ENCODE assay signal across 14 cellular contexts in genomic region chr1:151820940-151821339, GRCh38. TPM values are rescaled to one million over a fixed set of nuclear protein-coding genes. Genes with fewer than 3 reads are reported as not detected.
DNase-seq lines count a peak whose midpoint lies in the region; ATAC-seq and TF ChIP-seq lines count a peak whose summit lies in the region.
"Had no signal": no experiment of that assay in that cellular context is flagged by ENCODE, and none has a peak within 500 bp of the region (broad histone marks: within the 10 kb centered on the region; RNA-seq: fewer than 3 reads in every experiment).

No MANE protein-coding gene starts in this region.

- TF ChIP-seq CTCF in activated CD8-positive, alpha-beta T cell treated with anti-CD3 and anti-CD28 coated beads for 36 hours (IDR thresholded peaks at IDR 0.05), result no peak
- no peak for TF ChIP-seq CTCF in PC-9 (conservative IDR thresholded peaks at IDR 0.05)

- intact Hi-C loops in activated CD8-positive, alpha-beta T cell treated with anti-CD3 and anti-CD28 coated beads for 36 hours (cut with micrococcal nuclease), result no loop called here
- intact Hi-C loops in PC-9 (cut with micrococcal nuclease; ENCODE audit: unreplicated experiment), result no loop called here
- intact Hi-C loops in posterior vena cava (cut with DNase I), result no loop called here

- peaks cover 51% of the 10 kb centered on the region for H3K4me1 Mint-ChIP-seq in activated CD8-positive, alpha-beta T cell treated with anti-CD3 and anti-CD28 coated beads for 36 hours (ENCODE audit: low read depth)
- H3K4me1 Mint-ChIP-seq in activated CD8-positive, alpha-beta T cell treated with anti-CD3 and anti-CD28 coated beads, Interleukin-2, amount 10 ng/mL, durations not matched to agents 7 days and 5 days (ENCODE audit: low read depth), result peaks cover 45% of the 10 kb centered on the region

- no peaks in the 10 kb centered on the region for H3K36me3 ChIP-seq in PC-9 (ENCODE audit: low read depth)
- H3K36me3 ChIP-seq: gastroesophageal sphincter, SJCRH30, vagina had no signal

- no peaks in the 10 kb centered on the region for H3K27me3 Mint-ChIP-seq in activated CD8-positive, alpha-beta T cell treated with anti-CD3 and anti-CD28 coated beads for 36 hours
- peaks cover 2% of the 10 kb centered on the region for H3K27me3 Mint-ChIP-seq in activated CD8-positive, alpha-beta T cell treated with anti-CD3 and anti-CD28 coated beads, Interleukin-2, amount 10 ng/mL, durations not matched to agents 7 days and 5 days (ENCODE audit: low read depth)
- H3K27me3 Mint-ChIP-seq: natural killer cell treated with Interleukin-12 subunit alpha and Interleukin-12 subunit beta and Interleukin-15 and Interleukin-18, amount 100 ng/mL, for 72 hours had no signal

- H3K9me3 Mint-ChIP-seq in activated CD8-positive, alpha-beta T cell treated with anti-CD3 and anti-CD28 coated beads for 36 hours, result no peaks in the 10 kb centered on the region
- H3K9me3 Mint-ChIP-seq in activated CD8-positive, alpha-beta T cell treated with anti-CD3 and anti-CD28 coated beads, Interleukin-2, amount 10 ng/mL, durations not matched to agents 7 days and 5 days (ENCODE audit: insufficient read depth), result no peaks in the 10 kb centered on the region
- H3K9me3 Mint-ChIP-seq: natural killer cell treated with Interleukin-12 subunit alpha and Interleukin-12 subunit beta and Interleukin-15 and Interleukin-18, amount 100 ng/mL, for 72 hours had no signal

- no peaks in the 10 kb centered on the region for H4K20me1 ChIP-seq in PC-9 (ENCODE audit: insufficient read depth)

- peak overlapping the region; percentile 26 for H3K27ac Mint-ChIP-seq in activated CD8-positive, alpha-beta T cell treated with anti-CD3 and anti-CD28 coated beads for 36 hours
- no peak overlapping the region for H3K27ac Mint-ChIP-seq in activated CD8-positive, alpha-beta T cell treated with anti-CD3 and anti-CD28 coated beads, Interleukin-2, amount 10 ng/mL, durations not matched to agents 7 days and 5 days

- no peak overlapping the region for H3K27ac ChIP-seq in PC-9
- H3K27ac ChIP-seq: gastroesophageal sphincter, SJCRH30, vagina had no signal

- ATAC-seq in activated CD8-positive, alpha-beta T cell treated with anti-CD3 and anti-CD28 coated beads for 36 hours, result peak; percentile 25
- no peak for ATAC-seq in activated CD8-positive, alpha-beta T cell treated with anti-CD3 and anti-CD28 coated beads, Interleukin-2, amount 10 ng/mL, durations not matched to agents 7 days and 5 days
- no peak for ATAC-seq in HG02571 (IDR thresholded peaks at IDR 0.05; ENCODE audit: unreplicated experiment)
- ATAC-seq: gastroesophageal sphincter had no signal

- H3K9me3 ChIP-seq in PC-9 (ENCODE audit: insufficient read depth, low read depth), result no peaks in the 10 kb centered on the region
- H3K9me3 ChIP-seq: gastroesophageal sphincter, SJCRH30, vagina had no signal

- H3K4me2 ChIP-seq in PC-9, result peak overlapping the region; percentile 54

- BruUV-seq in PC-9 (replicated peaks; lab: Mats Ljungman, UMichigan), result no TSS peak

- 0 out of 2 replicates have a peak, but pooled peaks cover 6% of the 10 kb centered on the region for H3F3A ChIP-seq in PC-9 (ENCODE audit: insufficient read depth, low read depth)

- no peak overlapping the region for H3K4me3 Mint-ChIP-seq in activated CD8-positive, alpha-beta T cell treated with anti-CD3 and anti-CD28 coated beads for 36 hours
- no peak overlapping the region for H3K4me3 Mint-ChIP-seq in activated CD8-positive, alpha-beta T cell treated with anti-CD3 and anti-CD28 coated beads, Interleukin-2, amount 10 ng/mL, durations not matched to agents 7 days and 5 days
- H3K4me3 Mint-ChIP-seq: natural killer cell treated with Interleukin-12 subunit alpha and Interleukin-12 subunit beta and Interleukin-15 and Interleukin-18, amount 100 ng/mL, for 72 hours had no signal

- no peak overlapping the region for H3K4me3 ChIP-seq in PC-9
- H3K4me3 ChIP-seq: gastroesophageal sphincter, SJCRH30, vagina had no signal

- no peak for DNase-seq in activated CD8-positive, alpha-beta T cell treated with anti-CD3 and anti-CD28 coated beads for 36 hours
- no peak for DNase-seq in activated CD8-positive, alpha-beta T cell treated with anti-CD3 and anti-CD28 coated beads, Interleukin-2, amount 10 ng/mL, durations not matched to agents 7 days and 5 days
- peak; percentile 28 for DNase-seq in M059J (ENCODE audit: low read depth)
- DNase-seq in PC-9, result no peak
- DNase-seq in mucosa of gallbladder (ENCODE audit: low spot score), result peak; percentile 41
- DNase-seq in NCI-H1930 (lab: John Stamatoyannopoulos, UW), result no peak
- no peak for DNase-seq in posterior vena cava (ENCODE audit: low spot score)
- DNase-seq: amniotic stem cell, NCI-H2107 had no signal

- POLR2A ChIA-PET in activated CD8-positive, alpha-beta T cell treated with anti-CD3 and anti-CD28 coated beads for 36 hours (lab: Charles Lee), result interaction anchor here (1.1 to 1.3 kb wide), 2 partner anchors 16 to 18 kb away, joined by 4 to 5 read pairs; no protein-coding TSS in a partner anchor
- POLR2A ChIA-PET in activated CD8-positive, alpha-beta T cell treated with anti-CD3 and anti-CD28 coated beads, Interleukin-2, amount 10 ng/mL, durations not matched to agents 7 days and 5 days (lab: Charles Lee), result interaction anchor here (1.0 to 1.8 kb wide), 6 partner anchors 10 to 84 kb away, joined by 3 read pairs; partner anchors contain the start of gene MRPL9
- POLR2A ChIA-PET in PC-9 (lab: Charles Lee; ENCODE audit: unreplicated experiment), result interaction anchor here (0.5 to 0.6 kb wide), 2 partner anchors 180 to 271 kb away, joined by 3 to 6 read pairs; no protein-coding TSS in a partner anchor

- peaks cover 25% of the 10 kb centered on the region for H3K4me1 ChIP-seq in PC-9 (replicated peaks; ENCODE audit: insufficient read depth)
- H3K4me1 ChIP-seq: gastroesophageal sphincter, SJCRH30, vagina had no signal

- H3K9me2 ChIP-seq in PC-9 (ENCODE audit: insufficient read depth), result no peaks in the 10 kb centered on the region

- no peak overlapping the region for H2AFZ ChIP-seq in PC-9

- no peaks in the 10 kb centered on the region for H3K27me3 ChIP-seq in PC-9 (ENCODE audit: insufficient read depth, low read depth)
- H3K27me3 ChIP-seq: vagina had no signal

- H3K79me2 ChIP-seq in PC-9 (ENCODE audit: low read depth), result no peaks in the 10 kb centered on the region

- CTCF ChIA-PET in activated CD8-positive, alpha-beta T cell treated with anti-CD3 and anti-CD28 coated beads for 36 hours (lab: Charles Lee), result interaction anchor here (1.3 to 4.5 kb wide), 4 partner anchors 10 to 227 kb away, joined by 4 to 29 read pairs (median 5); no protein-coding TSS in a partner anchor
- CTCF ChIA-PET in activated CD8-positive, alpha-beta T cell treated with anti-CD3 and anti-CD28 coated beads, Interleukin-2, amount 10 ng/mL, durations not matched to agents 7 days and 5 days (lab: Charles Lee), result interaction anchor here (0.7 to 2.7 kb wide), 5 partner anchors 9 to 44 kb away, joined by 3 to 7 read pairs (median 3); no protein-coding TSS in a partner anchor
- CTCF ChIA-PET in PC-9 (lab: Charles Lee), result interaction anchor here (0.6 kb wide), 1 partner anchor 277 kb away, joined by 3 read pairs; no protein-coding TSS in a partner anchor

- H3K36me3 Mint-ChIP-seq in activated CD8-positive, alpha-beta T cell treated with anti-CD3 and anti-CD28 coated beads for 36 hours (ENCODE audit: low read depth), result no peaks in the 10 kb centered on the region
- H3K36me3 Mint-ChIP-seq in activated CD8-positive, alpha-beta T cell treated with anti-CD3 and anti-CD28 coated beads, Interleukin-2, amount 10 ng/mL, durations not matched to agents 7 days and 5 days (ENCODE audit: low read depth), result no peaks in the 10 kb centered on the region
- H3K36me3 Mint-ChIP-seq: natural killer cell treated with Interleukin-12 subunit alpha and Interleukin-12 subunit beta and Interleukin-15 and Interleukin-18, amount 100 ng/mL, for 72 hours had no signal

RNA-seq across cellular contexts. Expression of gene RORC, which starts 10.7 kb away (rescaled TPM):
- 1 to 10 TPM; 1.3 to 1.5 TPM for total RNA-seq in activated CD8-positive, alpha-beta T cell treated with anti-CD3 and anti-CD28 coated beads for 36 hours
- total RNA-seq in activated CD8-positive, alpha-beta T cell treated with anti-CD3 and anti-CD28 coated beads, Interleukin-2, amount 10 ng/mL, durations not matched to agents 7 days and 5 days, result 1 to 10 TPM; 2.4 to 2.7 TPM
- total RNA-seq in M059J (2014; rRNA removed; shearing (Covaris generic)), result 0.44 TPM in 1 of 2 replicates, not detected in the other
- total RNA-seq in PC-9 (2021) (0.35 and 0.70 TPM in 2 replicates), mucosa of gallbladder (9.5 TPM), posterior vena cava (not detected)
- total RNA-seq: SJCRH30 had no signal

RNA-seq across cellular contexts. Expression of gene LINGO4, which starts 15.7 kb away (rescaled TPM):
- total RNA-seq in activated CD8-positive, alpha-beta T cell treated with anti-CD3 and anti-CD28 coated beads for 36 hours, result not detected
- total RNA-seq in activated CD8-positive, alpha-beta T cell treated with anti-CD3 and anti-CD28 coated beads, Interleukin-2, amount 10 ng/mL, durations not matched to agents 7 days and 5 days, result under 1 TPM; 0.16 to 0.32 TPM
- not detected in 2 replicates for total RNA-seq in M059J (2014; rRNA removed; shearing (Covaris generic))
- total RNA-seq in PC-9 (2021) (not detected in 2 replicates), mucosa of gallbladder (0.09 TPM), posterior vena cava (not detected)
- total RNA-seq: gastroesophageal sphincter; natural killer cell treated with Interleukin-12 subunit alpha and Interleukin-12 subunit beta and Interleukin-15 and Interleukin-18, amount 100 ng/mL, for 72 hours; SJCRH30 had no signal

RNA-seq across cellular contexts. Expression of gene C2CD4D, which starts 18.7 kb away (rescaled TPM):
- total RNA-seq in activated CD8-positive, alpha-beta T cell treated with anti-CD3 and anti-CD28 coated beads for 36 hours, result 1 to 10 TPM; 1.3 to 1.6 TPM
- under 1 TPM; 0.23 to 0.26 TPM for total RNA-seq in activated CD8-positive, alpha-beta T cell treated with anti-CD3 and anti-CD28 coated beads, Interleukin-2, amount 10 ng/mL, durations not matched to agents 7 days and 5 days
- total RNA-seq in M059J (2014; rRNA removed; shearing (Covaris generic)), result not detected in 2 replicates
- total RNA-seq in PC-9 (2021), result 1.4 and 1.5 TPM in 2 replicates
- 1.2 TPM for total RNA-seq in mucosa of gallbladder
- not detected for total RNA-seq in posterior vena cava
- total RNA-seq: gastroesophageal sphincter, SJCRH30, vagina had no signal

RNA-seq across cellular contexts. Expression of gene TDRKH, which starts 30.6 kb away (rescaled TPM):
- 10 to 100 TPM in 1 of 2 experiments, 1 to 10 TPM in 1; 9.7 to 10.5 TPM for total RNA-seq in activated CD8-positive, alpha-beta T cell treated with anti-CD3 and anti-CD28 coated beads for 36 hours
- total RNA-seq in activated CD8-positive, alpha-beta T cell treated with anti-CD3 and anti-CD28 coated beads, Interleukin-2, amount 10 ng/mL, durations not matched to agents 7 days and 5 days, result 10 to 100 TPM; 14.6 to 16.4 TPM
- total RNA-seq in M059J (2014; rRNA removed; shearing (Covaris generic)), result 10.8 and 11.0 TPM in 2 replicates
- total RNA-seq in PC-9 (2021) (13.4 and 17.3 TPM in 2 replicates), mucosa of gallbladder (10.6 TPM), posterior vena cava (1 to 10 TPM; 4.7 to 5.1 TPM)

RNA-seq across cellular contexts. Expression of gene THEM5, which starts 32.6 kb away (rescaled TPM):
- total RNA-seq in activated CD8-positive, alpha-beta T cell treated with anti-CD3 and anti-CD28 coated beads for 36 hours, result not detected
- total RNA-seq in activated CD8-positive, alpha-beta T cell treated with anti-CD3 and anti-CD28 coated beads, Interleukin-2, amount 10 ng/mL, durations not matched to agents 7 days and 5 days, result not detected
- total RNA-seq in M059J (2014; rRNA removed; shearing (Covaris generic)), result not detected in 2 replicates
- total RNA-seq in PC-9 (2021) (not detected in 2 replicates), mucosa of gallbladder (not detected), posterior vena cava (not detected)
- total RNA-seq: gastroesophageal sphincter; natural killer cell treated with Interleukin-12 subunit alpha and Interleukin-12 subunit beta and Interleukin-15 and Interleukin-18, amount 100 ng/mL, for 72 hours had no signal

Comparison
In these comparisons a context has a peak if more than half of its experiments do, and no peak if none do; other contexts are left out.
1. DNase-seq: peak in M059J (single experiment) and mucosa of gallbladder (single experiment); none in activated CD8-positive, alpha-beta T cell treated with anti-CD3 and anti-CD28 coated beads for 36 hours (single experiment), activated CD8-positive, alpha-beta T cell treated with anti-CD3 and anti-CD28 coated beads, Interleukin-2, amount 10 ng/mL, durations not matched to agents 7 days and 5 days (single experiment), PC-9 (0 of 2), NCI-H1930 (0 of 2) and posterior vena cava (single experiment).